In genomic region chr11:2390871-2391662, GRCh38 we compare ENCODE assay signal across 10 cellular contexts. TPM values are rescaled to one million over a fixed set of nuclear protein-coding genes. Genes with fewer than 3 reads are reported as not detected.
DNase-seq lines count a peak whose midpoint lies in the region; ATAC-seq, FAIRE-seq and TF ChIP-seq lines count a peak whose summit lies in the region.
"Had no signal": no experiment of that assay in that cellular context is flagged by ENCODE, and none has a peak within 500 bp of the region (broad histone marks: within the 10 kb centered on the region; RNA-seq: fewer than 3 reads in every experiment).

No MANE protein-coding gene starts in this region.

- H3K36me3 ChIP-seq in K562 (ENCODE audit: control insufficient read depth, insufficient read depth, low read length) (peaks cover 74% of the 10 kb centered on the region; the same call in 2 of the 3 replicates), aorta (ENCODE audit: control insufficient read depth in 1 of 2, insufficient read depth in 2 of 2, low read length in 1 of 2) (no peaks in the 10 kb centered on the region)

- no peaks in the 10 kb centered on the region for H3K36me3 Mint-ChIP-seq in T-cell
- H3K36me3 Mint-ChIP-seq: CD4-positive, CD25-positive, alpha-beta regulatory T cell had no signal

- in situ Hi-C loops in K562 (cut with MboI): no loop called here

- no peaks in the 10 kb centered on the region for H3K9me3 Mint-ChIP-seq in T-cell

- TF ChIP-seq CTCF in K562 (IDR thresholded peaks at IDR 0.05 in 2 of 3, conservative IDR thresholded peaks at IDR 0.05 in 1 of 3; ENCODE audit: insufficient read depth in 2 of 3, low read depth in 1 of 3, low read length in 3 of 3): no peak

- peaks cover 12% of the 10 kb centered on the region for H3K9me1 ChIP-seq in K562 (ENCODE audit: control insufficient read depth, insufficient read depth, low read length)

- TF ChIP-seq POLR2A in K562 (conservative IDR thresholded peaks at IDR 0.05): no peak

- no peak overlapping the region for H3K4me3 Mint-ChIP-seq in T-cell

- intact Hi-C loops in Right ventricle myocardium inferior (cut with DNase I) (no loop called here), cardiac septum (cut with DNase I) (loop anchor here (2.0 kb wide), 1 partner anchor 76 kb away; no protein-coding TSS in a partner anchor), K562 (cut with micrococcal nuclease) (no loop called here), left colon (cut with DNase I, micrococcal nuclease) (no loop called here), aorta (cut with DNase I) (no loop called here)

- no peak overlapping the region for H3K4me2 ChIP-seq in K562 (ENCODE audit: insufficient read depth, low read length)

- no peak overlapping the region for H3K27ac Mint-ChIP-seq in T-cell

- no TSS peak for BruUV-seq in K562 (replicated peaks; lab: Mats Ljungman, UMichigan)

- POLR2A ChIA-PET in K562 (lab: Yijun Ruan, JAX): interaction anchor here (0.7 to 1.1 kb wide), 2 partner anchors 11 to 29 kb away, joined by 3 read pairs; no protein-coding TSS in a partner anchor
- POLR2A ChIA-PET in T-cell (lab: Charles Lee): interaction anchor here in 1 of 2 donors (0.6 kb wide), 1 partner anchor 9 kb away, joined by 6 read pairs; no protein-coding TSS in a partner anchor

- H3K4me3 ChIP-seq in K562 (no peak overlapping the region), aorta (ENCODE audit: low read length in 2 of 2) (no peak overlapping the region)

- no peak for TF ChIP-seq EP300 in K562 (IDR thresholded peaks at IDR 0.05; ENCODE audit: low read length)

- H3K4me1 Mint-ChIP-seq in T-cell: peaks cover 28 to 39% (median 29%) of the 10 kb centered on the region in 3 donors

- CTCF ChIA-PET in K562 (lab: Yijun Ruan, JAX; ENCODE audit: low intra/inter-chr PET ratio): no interaction called here
- CTCF ChIA-PET in T-cell (lab: Charles Lee): interaction anchor here in 1 of 2 donors (0.6 kb wide), 1 partner anchor 928 kb away, joined by 3 read pairs; no protein-coding TSS in a partner anchor

- H3K9ac ChIP-seq in K562 (ENCODE audit: insufficient read depth in 1 of 2, low read depth in 2 of 2, low read length in 2 of 2): no peak overlapping the region; a peak in 1 of 4 replicates

- WGBS in K562 (ENCODE audit: insufficient coverage, low coverage, missing lambda C conversion rate): 100% methylated on average over 8 of the region's 16 CpGs
- WGBS in aorta, 2 donors: 70 to 75% methylated on average over 15 to 16 of the region's 16 CpGs

- no peaks in the 10 kb centered on the region for H3K27me3 Mint-ChIP-seq in T-cell
- H3K27me3 Mint-ChIP-seq: CD4-positive, CD25-positive, alpha-beta regulatory T cell had no signal

- H3K27me3 ChIP-seq in K562 (ENCODE audit: control insufficient read depth in 2 of 2, insufficient read depth in 2 of 2, low read length in 2 of 2): no peaks in the 10 kb centered on the region
- H3K27me3 ChIP-seq in aorta (ENCODE audit: control insufficient read depth in 1 of 2, insufficient read depth in 2 of 2, low read length in 1 of 2): no peaks in the 10 kb centered on the region

- DNase-seq in Right ventricle myocardium inferior (ENCODE audit: missing footprints): no peak
- DNase-seq in cardiac septum (ENCODE audit: low spot score): no peak
- peak; percentile 65 to 76 (median 67) for DNase-seq in K562 (ENCODE audit: extremely low read depth in 1 of 4, low spot score in 3 of 4)
- DNase-seq in left colon: peak in 1 of 2 donors; percentile 80
- peak; percentile 81 to 86 for DNase-seq in aorta
- DNase-seq in activated CD4-positive, alpha-beta T cell treated with anti-CD3 and anti-CD28 coated beads, Interleukin-2, amount 50 U/mL, for 1 hour: no peak
- no peak for DNase-seq in DMS153 (lab: John Stamatoyannopoulos, UW)
- DNase-seq in T-cell: no peak
- DNase-seq: CD4-positive, CD25-positive, alpha-beta regulatory T cell; T-helper 1 cell had no signal

- H3K9me3 ChIP-seq in K562 (replicated peaks; ENCODE audit: control insufficient read depth, insufficient read depth, low read depth, low read length) (no peaks in the 10 kb centered on the region), aorta (ENCODE audit: control insufficient read depth, low read length) (no peaks in the 10 kb centered on the region)

- H3K27ac ChIP-seq in K562 (ENCODE audit: extremely low read depth, low read depth, low read length) (no peak overlapping the region; the same call in 2 of the 3 replicates), aorta (ENCODE audit: low read depth in 1 of 2, low read length in 2 of 2) (peak overlapping the region in 1 of 2 donors; percentile 4)

- no peak for FAIRE-seq in K562 (lab: Jason Lieb, UNC)

- ATAC-seq in Right ventricle myocardium inferior (peak; percentile 13), K562 (peak; percentile 76), left colon (peak; percentile 37), aorta (ENCODE audit: low FRiP score) (peak; percentile 50), T-cell (replicated peaks in 1 of 4) (no peak)

- H2AFZ ChIP-seq in K562 (ENCODE audit: low read depth, low read length): no peak overlapping the region

- peaks cover 48% of the 10 kb centered on the region for H4K20me1 ChIP-seq in K562 (replicated peaks; ENCODE audit: control insufficient read depth, insufficient read depth, low read length)

- TF ChIP-seq RAD21 in K562 (CRISPR knock-in tag; conservative IDR thresholded peaks at IDR 0.05 in 1 of 2, IDR thresholded peaks at IDR 0.05 in 1 of 2): no peak

- H3K79me2 ChIP-seq in K562 (ENCODE audit: control insufficient read depth, insufficient read depth, low read length): peaks cover 59% of the 10 kb centered on the region

- H3K4me1 ChIP-seq in K562 (replicated peaks in 1 of 2; ENCODE audit: control insufficient read depth in 2 of 2, insufficient read depth in 2 of 2, low read length in 2 of 2) (peaks cover 5 to 93% of the 10 kb centered on the region in 2 experiments; a peak in 3 of 5 replicates), aorta (ENCODE audit: control insufficient read depth in 1 of 2, insufficient read depth in 2 of 2, low read length in 2 of 2) (no peaks in the 10 kb centered on the region)

RNA-seq across cellular contexts. Expression of gene TSSC4, which starts 9.5 kb away (rescaled TPM):
- total RNA-seq in Right ventricle myocardium inferior: 31.4 TPM
- total RNA-seq in cardiac septum: 36.2 TPM
- total RNA-seq in K562 (2011; cell fraction: chromatin; rRNA removed; ENCODE audit: low replicate concordance): 7.2 and 32.5 TPM in 2 replicates
- total RNA-seq in K562 (2011; cell fraction: nucleolus; rRNA removed): 37.2 and 47.1 TPM in 2 replicates
- total RNA-seq in K562 (2011; cell fraction: nucleoplasm; rRNA removed): 21.3 and 24.4 TPM in 2 replicates
- 53.4 and 63.9 TPM in 2 replicates for total RNA-seq in K562 (2014; rRNA removed)
- 3.7 and 4.7 TPM in 2 replicates for total RNA-seq in K562 (2014; rRNA removed; fragmentation: Illumina TruSeq; extraction: Trizol)
- total RNA-seq in K562 (2015; rRNA removed; fragmentation: Illumina TruSeq; extraction: Trizol): 35.3 and 35.5 TPM in 2 replicates
- total RNA-seq in K562 (2021): 49.0 and 54.2 TPM in 2 replicates
- 11.0 and 16.2 TPM in 2 replicates for polyA plus RNA-seq in K562 (2011; rRNA removed)
- polyA plus RNA-seq in K562 (2011; cell fraction: cytosol; rRNA removed): 17.0 and 45.2 TPM in 2 replicates
- polyA plus RNA-seq in K562 (2011; cell fraction: nucleus; rRNA removed): 24.0 and 35.2 TPM in 2 replicates
- 37.3 and 42.1 TPM in 2 replicates for polyA plus RNA-seq in K562 (2012)
- polyA plus RNA-seq in K562 (2014; fragmentation: Illumina TruSeq; extraction: Trizol): 6.2 and 22.8 TPM in 2 replicates
- polyA plus RNA-seq in K562 (2014; fragmentation: Nextera tagmentation; extraction: Ambion mirVana): 1 to 10 TPM in 1 of 2 experiments, under 1 TPM in 1; 0.41 to 2.8 TPM
- 29.1 and 32.5 TPM in 2 replicates for polyA plus RNA-seq in K562 (2014; rRNA removed)
- polyA minus RNA-seq in K562 (2011; rRNA and poly(A)+ RNA removed): 5.8 and 8.2 TPM in 2 replicates
- polyA minus RNA-seq in K562 (2011; cell fraction: cytosol; rRNA and poly(A)+ RNA removed): 13.1 and 16.7 TPM in 2 replicates
- 26.9 and 33.5 TPM in 2 replicates for polyA minus RNA-seq in K562 (2011; cell fraction: nucleus; rRNA and poly(A)+ RNA removed)
- 10 to 100 TPM; 39.9 to 40.4 TPM for total RNA-seq in left colon
- 10 to 100 TPM; 35.2 to 44.3 TPM for total RNA-seq in aorta
- 10 to 100 TPM; 42.9 to 64.4 TPM for polyA plus RNA-seq in aorta
- total RNA-seq in T-cell: 10 to 100 TPM; 46.2 to 73.7 (median 64.8) TPM

RNA-seq across cellular contexts. Expression of gene CD81, which starts 14.0 kb away (rescaled TPM):
- total RNA-seq in Right ventricle myocardium inferior (531 TPM), cardiac septum (663 TPM), K562 (2014; rRNA removed) (43.3 and 67.2 TPM in 2 replicates), K562 (2014; rRNA removed; fragmentation: Illumina TruSeq; extraction: Trizol) (37.4 and 60.2 TPM in 2 replicates), K562 (2015; rRNA removed; fragmentation: Illumina TruSeq; extraction: Trizol) (61.7 and 64.8 TPM in 2 replicates), K562 (2021) (181 and 189 TPM in 2 replicates), left colon (100 to 1,000 TPM; 111 to 217 TPM), aorta (100 to 1,000 TPM; 538 to 620 TPM), T-cell (100 to 1,000 TPM; 124 to 213 (median 146) TPM)
- total RNA-seq in K562 (2011; cell fraction: chromatin; rRNA removed; ENCODE audit: low replicate concordance): 93.5 and 278 TPM in 2 replicates
- 344 and 368 TPM in 2 replicates for total RNA-seq in K562 (2011; cell fraction: nucleolus; rRNA removed)
- total RNA-seq in K562 (2011; cell fraction: nucleoplasm; rRNA removed): 240 and 244 TPM in 2 replicates
- polyA plus RNA-seq in K562 (2011; rRNA removed) (76.9 and 103 TPM in 2 replicates), K562 (2014; fragmentation: Illumina TruSeq; extraction: Trizol) (163 and 169 TPM in 2 replicates), K562 (2014; fragmentation: Nextera tagmentation; extraction: Ambion mirVana) (1 to 10 TPM; 2.4 to 7.0 TPM), K562 (2014; rRNA removed) (105 and 114 TPM in 2 replicates), aorta (100 to 1,000 TPM; 363 to 784 TPM)
- 177 and 219 TPM in 2 replicates for polyA plus RNA-seq in K562 (2011; cell fraction: cytosol; rRNA removed)
- polyA plus RNA-seq in K562 (2011; cell fraction: nucleus; rRNA removed): 80.1 and 118 TPM in 2 replicates
- 157 and 238 TPM in 2 replicates for polyA plus RNA-seq in K562 (2012)
- 67.7 and 102 TPM in 2 replicates for polyA minus RNA-seq in K562 (2011; rRNA and poly(A)+ RNA removed)
- 110 and 130 TPM in 2 replicates for polyA minus RNA-seq in K562 (2011; cell fraction: cytosol; rRNA and poly(A)+ RNA removed)
- 23.2 and 30.1 TPM in 2 replicates for polyA minus RNA-seq in K562 (2011; cell fraction: nucleus; rRNA and poly(A)+ RNA removed)

RNA-seq across cellular contexts. Expression of gene TRPM5, which starts 53.2 kb away (rescaled TPM):
- total RNA-seq in Right ventricle myocardium inferior: not detected
- total RNA-seq in cardiac septum: not detected
- not detected in 2 replicates for total RNA-seq in K562 (2011; cell fraction: chromatin; rRNA removed; ENCODE audit: low replicate concordance)
- total RNA-seq in K562 (2011; cell fraction: nucleolus; rRNA removed): not detected in 2 replicates
- not detected in 2 replicates for total RNA-seq in K562 (2011; cell fraction: nucleoplasm; rRNA removed)
- not detected in 2 replicates for total RNA-seq in K562 (2014; rRNA removed)
- total RNA-seq in K562 (2014; rRNA removed; fragmentation: Illumina TruSeq; extraction: Trizol): not detected in 2 replicates
- total RNA-seq in K562 (2015; rRNA removed; fragmentation: Illumina TruSeq; extraction: Trizol): not detected in 2 replicates
- total RNA-seq in K562 (2021): not detected in 2 replicates
- not detected in 2 replicates for polyA plus RNA-seq in K562 (2011; rRNA removed)
- not detected in 2 replicates for polyA plus RNA-seq in K562 (2011; cell fraction: cytosol; rRNA removed)
- polyA plus RNA-seq in K562 (2011; cell fraction: nucleus; rRNA removed): not detected in 2 replicates
- polyA plus RNA-seq in K562 (2012): 0.03 TPM in 1 of 2 replicates, not detected in the other
- polyA plus RNA-seq in K562 (2014; fragmentation: Illumina TruSeq; extraction: Trizol): not detected in 2 replicates
- not detected for polyA plus RNA-seq in K562 (2014; fragmentation: Nextera tagmentation; extraction: Ambion mirVana)
- polyA plus RNA-seq in K562 (2014; rRNA removed): not detected in 2 replicates
- polyA minus RNA-seq in K562 (2011; rRNA and poly(A)+ RNA removed): not detected in 2 replicates
- polyA minus RNA-seq in K562 (2011; cell fraction: cytosol; rRNA and poly(A)+ RNA removed): not detected in 2 replicates
- not detected in 2 replicates for polyA minus RNA-seq in K562 (2011; cell fraction: nucleus; rRNA and poly(A)+ RNA removed)
- total RNA-seq in left colon: 1 to 10 TPM; 2.0 to 3.8 TPM
- total RNA-seq in aorta: not detected
- polyA plus RNA-seq in aorta: under 1 TPM in 1 of 2 donors, not detected in 1; 0.25 TPM
- under 1 TPM; 0.07 to 0.73 (median 0.22) TPM for total RNA-seq in T-cell
- polyA plus RNA-seq: CD4-positive, CD25-positive, alpha-beta regulatory T cell had no signal

RNA-seq across cellular contexts. Expression of gene KCNQ1, which starts 53.7 kb away (rescaled TPM):
- total RNA-seq in Right ventricle myocardium inferior: 40.0 TPM
- total RNA-seq in cardiac septum: 43.0 TPM
- total RNA-seq in K562 (2011; cell fraction: chromatin; rRNA removed; ENCODE audit: low replicate concordance): not detected in 2 replicates
- total RNA-seq in K562 (2011; cell fraction: nucleolus; rRNA removed): not detected in 2 replicates
- total RNA-seq in K562 (2011; cell fraction: nucleoplasm; rRNA removed): not detected in 2 replicates
- not detected in 2 replicates for total RNA-seq in K562 (2014; rRNA removed)
- not detected in 2 replicates for total RNA-seq in K562 (2014; rRNA removed; fragmentation: Illumina TruSeq; extraction: Trizol)
- total RNA-seq in K562 (2015; rRNA removed; fragmentation: Illumina TruSeq; extraction: Trizol): not detected in 2 replicates
- 0.44 and 0.45 TPM in 2 replicates for total RNA-seq in K562 (2021)
- polyA plus RNA-seq in K562 (2011; rRNA removed): not detected in 2 replicates
- 0.01 and 0.06 TPM in 2 replicates for polyA plus RNA-seq in K562 (2011; cell fraction: cytosol; rRNA removed)
- not detected in 2 replicates for polyA plus RNA-seq in K562 (2011; cell fraction: nucleus; rRNA removed)
- polyA plus RNA-seq in K562 (2012): not detected in 2 replicates
- polyA plus RNA-seq in K562 (2014; fragmentation: Illumina TruSeq; extraction: Trizol): not detected in 2 replicates
- polyA plus RNA-seq in K562 (2014; fragmentation: Nextera tagmentation; extraction: Ambion mirVana): not detected
- not detected in 2 replicates for polyA plus RNA-seq in K562 (2014; rRNA removed)
- polyA minus RNA-seq in K562 (2011; rRNA and poly(A)+ RNA removed): not detected in 2 replicates
- polyA minus RNA-seq in K562 (2011; cell fraction: cytosol; rRNA and poly(A)+ RNA removed): not detected in 2 replicates
- polyA minus RNA-seq in K562 (2011; cell fraction: nucleus; rRNA and poly(A)+ RNA removed): 0.13 TPM in 1 of 2 replicates, not detected in the other
- total RNA-seq in left colon: 10 to 100 TPM; 42.8 to 56.8 TPM
- 10 to 100 TPM in 1 of 2 donors, 1 to 10 TPM in 1; 6.2 to 11.5 TPM for total RNA-seq in aorta
- 1 to 10 TPM in 1 of 2 donors, under 1 TPM in 1; 0.67 to 5.4 TPM for polyA plus RNA-seq in aorta
- 10 to 100 TPM; 20.9 to 32.9 (median 24.0) TPM for total RNA-seq in T-cell

Comparison
In these comparisons a context has a peak if more than half of its experiments do, and no peak if none do; other contexts are left out.
1. ATAC-seq: peak in Right ventricle myocardium inferior (single experiment), K562 (single experiment), left colon (single experiment) and aorta (single experiment); none in T-cell (0 of 4).
2. DNase-seq: peak in K562 (4 of 4) and aorta (2 of 2); none in Right ventricle myocardium inferior (single experiment), cardiac septum (single experiment), activated CD4-positive, alpha-beta T cell treated with anti-CD3 and anti-CD28 coated beads, Interleukin-2, amount 50 U/mL, for 1 hour (single experiment), DMS153 (single experiment) and T-cell (0 of 34).